In genomic region chr19:54461201-54462071, GRCh38 we compare ENCODE assay signal across 9 cellular contexts. TPM values are rescaled to one million over a fixed set of nuclear protein-coding genes. Genes with fewer than 3 reads are reported as not detected.
DNase-seq lines count a peak whose midpoint lies in the region; ATAC-seq and TF ChIP-seq lines count a peak whose summit lies in the region.
"Had no signal": no experiment of that assay in that cellular context is flagged by ENCODE, and none has a peak within 500 bp of the region (broad histone marks: within the 10 kb centered on the region; RNA-seq: fewer than 3 reads in every experiment).

No MANE protein-coding gene starts in this region.

- TF ChIP-seq CTCF in A673 (conservative IDR thresholded peaks at IDR 0.05; ENCODE audit: low read depth, low read length) (no peak), ascending aorta (IDR thresholded peaks at IDR 0.05) (no peak), BE2C (IDR thresholded peaks at IDR 0.05; ENCODE audit: low read depth, low read length) (no peak)

- H3K27me3 ChIP-seq in A673 (replicated peaks; ENCODE audit: insufficient read depth, low read depth, low read length, poor library complexity): no peaks in the 10 kb centered on the region
- H3K27me3 ChIP-seq in ascending aorta: no peaks in the 10 kb centered on the region
- H3K27me3 ChIP-seq in mucosa of rectum (ENCODE audit: control insufficient read depth in 2 of 2, insufficient read depth in 2 of 2, low read length in 2 of 2): no peaks in the 10 kb centered on the region
- H3K27me3 ChIP-seq in BE2C: no peaks in the 10 kb centered on the region

- CTCF ChIA-PET in A673 (lab: Charles Lee): interaction anchor here (0.5 kb wide), 1 partner anchor 223 kb away, joined by 3 read pairs; no protein-coding TSS in a partner anchor

- TSS peak; percentile 27 for BruUV-seq in A673 (replicated peaks; lab: Mats Ljungman, UMichigan)

- H3K4me3 ChIP-seq in A673 (ENCODE audit: low read depth, low read length, poor library complexity, severe bottlenecking): peak overlapping the region; percentile 66
- H3K4me3 ChIP-seq in ascending aorta: peak overlapping the region in 1 of 2 donors; percentile 79
- peak overlapping the region; percentile 73 to 76 for H3K4me3 ChIP-seq in mucosa of rectum (ENCODE audit: low read length in 2 of 2)
- no peak overlapping the region for H3K4me3 ChIP-seq in BE2C (ENCODE audit: low read depth, low read length)

- DNase-seq in A673 (ENCODE audit: low spot score) (peak; percentile 45), H4 (ENCODE audit: low spot score) (peak; percentile 18), ascending aorta (ENCODE audit: low spot score in 2 of 2) (peak in 1 of 2 donors; percentile 56), BE2C (no peak)
- DNase-seq in effector CD8-positive, alpha-beta T cell (lab: John Stamatoyannopoulos, UW): no peak
- DNase-seq in activated effector memory CD4-positive, alpha-beta T cell treated with anti-CD3 and anti-CD28 coated beads, Interleukin-2, amount 50 U/mL, for 16 hours: no peak
- DNase-seq: NCI-H774 had no signal

- peak overlapping the region; percentile 84 to 94 for H3K9ac ChIP-seq in mucosa of rectum (ENCODE audit: low read depth in 1 of 2, low read length in 2 of 2)

- peak overlapping the region; percentile 97 for H3K27ac ChIP-seq in A673 (ENCODE audit: low read depth, low read length, poor library complexity, severe bottlenecking)
- H3K27ac ChIP-seq in ascending aorta: peak overlapping the region; percentile 97
- peak overlapping the region; percentile 99 for H3K27ac ChIP-seq in mucosa of rectum (ENCODE audit: low read depth in 2 of 2, low read length in 2 of 2)

- H3K36me3 ChIP-seq in A673 (ENCODE audit: insufficient read depth, low read length, poor library complexity, severe bottlenecking) (peaks cover 42% of the 10 kb centered on the region), ascending aorta (peaks cover 50 to 56% of the 10 kb centered on the region in 2 donors), mucosa of rectum (ENCODE audit: control insufficient read depth in 2 of 2, insufficient read depth in 2 of 2, low read length in 2 of 2) (peaks cover 43 to 44% of the 10 kb centered on the region in 2 donors), BE2C (peaks cover 48% of the 10 kb centered on the region)

- ATAC-seq in HG03045 (IDR thresholded peaks at IDR 0.05; ENCODE audit: unreplicated experiment): no peak

- no peaks in the 10 kb centered on the region for H3K9me3 ChIP-seq in A673 (ENCODE audit: low read depth, low read length, poor library complexity, severe bottlenecking)
- H3K9me3 ChIP-seq in ascending aorta: no peaks in the 10 kb centered on the region
- H3K9me3 ChIP-seq in mucosa of rectum (ENCODE audit: control insufficient read depth in 2 of 2, low read length in 2 of 2): no peaks in the 10 kb centered on the region
- no peaks in the 10 kb centered on the region for H3K9me3 ChIP-seq in BE2C

- H3K4me1 ChIP-seq in A673 (ENCODE audit: insufficient read depth, low read length, poor library complexity, severe bottlenecking) (peaks cover 30% of the 10 kb centered on the region), ascending aorta (peaks cover 14 to 20% of the 10 kb centered on the region in 2 donors), mucosa of rectum (ENCODE audit: control insufficient read depth in 2 of 2, insufficient read depth in 2 of 2, low read length in 2 of 2) (peaks cover 32 to 38% of the 10 kb centered on the region in 2 donors), BE2C (peaks cover 4% of the 10 kb centered on the region; the same call in 1 of the 2 replicates)

- intact Hi-C loops in A673 (cut with micrococcal nuclease; ENCODE audit: unreplicated experiment): no loop called here
- intact Hi-C loops in ascending aorta (cut with DNase I): loop anchor here (5.0 to 10.0 kb wide), 6 partner anchors 269 to 1129 kb away; partner anchors contain the start of genes NDUFA3, OSCAR, PPP6R1 and TSEN34

- POLR2A ChIA-PET in A673 (lab: Charles Lee; ENCODE audit: low non-redundant PET): interaction anchor here (0.7 kb wide), 2 partner anchors 12 to 1159 kb away, joined by 10 to 12 read pairs; no protein-coding TSS in a partner anchor

RNA-seq across cellular contexts. Expression of gene LENG9, which starts 2.1 kb away (rescaled TPM):
- total RNA-seq in A673 (2021) (4.2 and 4.3 TPM in 2 replicates), ascending aorta (10.1 TPM)
- total RNA-seq in H4 (2014; rRNA removed; shearing (Covaris generic)): 0.33 and 0.64 TPM in 2 replicates
- 6.1 TPM for polyA plus RNA-seq in BE2C (2012; ENCODE audit: insufficient read depth, insufficient read length, low read depth)

RNA-seq across cellular contexts. Expression of gene CDC42EP5, which starts 11.7 kb away (rescaled TPM):
- total RNA-seq in A673 (2021) (111 and 119 TPM in 2 replicates), ascending aorta (153 TPM)
- total RNA-seq in H4 (2014; rRNA removed; shearing (Covaris generic)): 5.1 and 7.0 TPM in 2 replicates
- not detected for polyA plus RNA-seq in BE2C (2012; ENCODE audit: insufficient read depth, insufficient read length, low read depth)

RNA-seq across cellular contexts. Expression of gene LENG8, which starts 12.4 kb away (rescaled TPM):
- total RNA-seq in A673 (2021) (129 and 149 TPM in 2 replicates), ascending aorta (402 TPM)
- 4.3 and 4.6 TPM in 2 replicates for total RNA-seq in H4 (2014; rRNA removed; shearing (Covaris generic))
- 163 TPM for polyA plus RNA-seq in BE2C (2012; ENCODE audit: insufficient read depth, insufficient read length, low read depth)

RNA-seq across cellular contexts. Expression of gene LAIR2, which starts 41.2 kb away (rescaled TPM):
- total RNA-seq in A673 (2021): not detected in 2 replicates
- total RNA-seq in H4 (2014; rRNA removed; shearing (Covaris generic)): not detected in 2 replicates
- not detected for total RNA-seq in ascending aorta
- polyA plus RNA-seq in BE2C (2012; ENCODE audit: insufficient read depth, insufficient read length, low read depth): not detected

RNA-seq across cellular contexts. Expression of gene TTYH1, which starts 46.2 kb away (rescaled TPM):
- total RNA-seq in A673 (2021) (3.0 and 3.2 TPM in 2 replicates), ascending aorta (58.4 TPM)
- total RNA-seq in H4 (2014; rRNA removed; shearing (Covaris generic)): not detected in 2 replicates
- 1.6 TPM for polyA plus RNA-seq in BE2C (2012; ENCODE audit: insufficient read depth, insufficient read length, low read depth)

Comparison
In these comparisons a context has a peak if more than half of its experiments do, and no peak if none do; other contexts are left out.
1. DNase-seq: peak in A673 (single experiment) and H4 (single experiment); none in effector CD8-positive, alpha-beta T cell (single experiment), BE2C (single experiment) and activated effector memory CD4-positive, alpha-beta T cell treated with anti-CD3 and anti-CD28 coated beads, Interleukin-2, amount 50 U/mL, for 16 hours (single experiment).
2. RNA of gene CDC42EP5, which starts 11.7 kb away (total RNA-seq): 153 TPM in ascending aorta (single experiment) and 111 to 119 TPM in A673; 5.1 to 7.0 TPM in H4; every median in the first group is over 10 times any median in the second.
3. RNA of gene LENG8, which starts 12.4 kb away (total RNA-seq): 402 TPM in ascending aorta (single experiment) and 129 to 149 TPM in A673; 4.3 to 4.6 TPM in H4; every median in the first group is over 10 times any median in the second.
4. Peak in every context shown above with its lines, with median percentiles within 50 percentile points of each other: H3K27ac ChIP-seq.